ENCODE assay signal across 8 cellular contexts in the genomic region with DNA sequence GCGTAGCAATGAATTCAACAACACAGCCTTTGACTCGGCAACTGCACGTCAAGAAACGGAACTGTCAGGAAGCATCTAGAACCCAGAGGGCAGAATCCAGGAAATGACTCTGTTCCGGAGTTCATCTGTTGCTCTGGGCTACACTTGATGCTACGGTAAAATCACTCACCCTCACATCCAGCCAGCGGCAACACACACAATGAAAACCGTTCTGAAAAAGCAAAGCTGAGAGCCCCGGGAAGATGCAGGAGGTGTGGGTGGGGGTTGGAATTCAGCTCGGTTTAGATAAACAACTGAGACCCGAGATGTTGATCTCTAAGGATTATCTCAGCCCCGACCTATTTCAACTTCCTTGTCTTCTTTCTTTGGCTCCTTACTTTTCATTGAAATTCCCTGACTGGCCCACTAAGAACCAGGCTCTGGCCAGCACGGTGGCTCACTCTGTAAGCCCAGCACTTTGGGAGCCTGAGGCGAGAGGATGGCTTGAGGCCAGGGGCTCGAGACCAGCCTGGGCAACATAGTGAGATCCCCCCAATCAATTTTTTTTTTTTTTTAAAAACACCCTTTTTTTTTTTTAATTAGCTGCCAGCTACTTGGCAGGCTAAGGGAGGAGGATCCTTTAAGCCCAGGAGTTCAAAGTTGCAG. TPM values are rescaled to one million over a fixed set of nuclear protein-coding genes. Genes with fewer than 3 reads are reported as not detected.
A peak's percentile ranks its signal among the peaks of the same experiment; 100 is the strongest.
DNase-seq lines count a peak whose midpoint lies in the region; ATAC-seq and TF ChIP-seq lines count a peak whose summit lies in the region.

No MANE protein-coding gene starts in this region.

- H3K9me3 ChIP-seq in hepatocyte (ENCODE audit: low read depth): no peaks in the 10 kb centered on the region

- peak; percentile 36 to 75 for DNase-seq in NOMO-1 (lab: John Stamatoyannopoulos, UW; ENCODE audit: unreplicated experiment in 2 of 2)
- peak; percentile 15 for DNase-seq in activated gamma-delta T cell treated with anti-CD3 and anti-CD28 coated beads, Interleukin-2, amount 50 U/mL, for 16 hours (ENCODE audit: low read depth)
- DNase-seq in hepatocyte (ENCODE audit: low spot score): no peak
- peak in 2 of 3 donors; percentile 23 to 31 for DNase-seq in stimulated activated CD4-positive, alpha-beta T cell treated with anti-CD3 and anti-CD28 coated beads, Interleukin-12 subunit alpha, Interleukin-12 subunit beta, amount 100 ng/mL, for 48 hours (ENCODE audit: low read depth in 2 of 3, low spot score in 1 of 3)
- DNase-seq in NCI-H345 treated with DMSO at 0.1 percent for 48 hours (lab: John Stamatoyannopoulos, UW; ENCODE audit: unreplicated experiment): no peak

- H3K4me1 ChIP-seq in hepatocyte (ENCODE audit: insufficient read depth): peaks cover 33% of the 10 kb centered on the region

- peak overlapping the region; percentile 13 for H3K27ac ChIP-seq in hepatocyte

- H3K27me3 ChIP-seq in hepatocyte: no peaks in the 10 kb centered on the region

- no peak for TF ChIP-seq CTCF in hepatocyte (IDR thresholded peaks at IDR 0.05; ENCODE audit: poor library complexity)

- peak overlapping the region; percentile 60 for H3K4me2 ChIP-seq in hepatocyte

- H3K79me2 ChIP-seq in hepatocyte: no peaks in the 10 kb centered on the region

- 26% methylated on average over 15 of the region's 15 CpGs for WGBS in hepatocyte (ENCODE audit: low lambda C conversion rate, missing lambda C conversion rate)

- H3K9me2 ChIP-seq in hepatocyte (replicated peaks; ENCODE audit: insufficient read depth): no peaks in the 10 kb centered on the region

- no peaks in the 10 kb centered on the region for H3K36me3 ChIP-seq in hepatocyte (replicated peaks; ENCODE audit: insufficient read depth, low read depth)

- H2AFZ ChIP-seq in hepatocyte: peak overlapping the region; percentile 57

- peak; percentile 55 for ATAC-seq in GM19023 (IDR thresholded peaks at IDR 0.05; ENCODE audit: unreplicated experiment)
- no peak for ATAC-seq in HG03159 (IDR thresholded peaks at IDR 0.05; ENCODE audit: unreplicated experiment)
- no peak for ATAC-seq in HG03045 (IDR thresholded peaks at IDR 0.05; ENCODE audit: unreplicated experiment)

- no peak overlapping the region for H3K4me3 ChIP-seq in hepatocyte

- no peaks in the 10 kb centered on the region for H4K20me1 ChIP-seq in hepatocyte (ENCODE audit: insufficient read depth, poor library complexity, severe bottlenecking)

RNA-seq across cellular contexts. Expression of gene RAB17, which starts 13.3 kb away (rescaled TPM):
- total RNA-seq in hepatocyte: 56.8 and 58.3 TPM in 2 replicates
- 89.6 and 99.1 TPM in 2 replicates for polyA plus RNA-seq in hepatocyte

RNA-seq across cellular contexts. Expression of gene LRRFIP1, which starts 23.5 kb away (rescaled TPM):
- 42.7 and 49.0 TPM in 2 replicates for total RNA-seq in hepatocyte
- polyA plus RNA-seq in hepatocyte: 64.1 and 81.4 TPM in 2 replicates

RNA-seq across cellular contexts. Expression of gene PRLH, which starts 37.5 kb away (rescaled TPM):
- total RNA-seq in hepatocyte: not detected in 2 replicates
- not detected in 2 replicates for polyA plus RNA-seq in hepatocyte

Comparison
In these comparisons a context has a peak if more than half of its experiments do, and no peak if none do; other contexts are left out.
1. DNase-seq: peak in NOMO-1 (2 of 2), activated gamma-delta T cell treated with anti-CD3 and anti-CD28 coated beads, Interleukin-2, amount 50 U/mL, for 16 hours (single experiment) and stimulated activated CD4-positive, alpha-beta T cell treated with anti-CD3 and anti-CD28 coated beads, Interleukin-12 subunit alpha, Interleukin-12 subunit beta, amount 100 ng/mL, for 48 hours (2 of 3); none in hepatocyte (single experiment) and NCI-H345 treated with DMSO at 0.1 percent for 48 hours (single experiment).